Comparison of ENCODE assay signal across 10 cellular contexts in genomic region chr16:80806957-80807356, GRCh38. TPM values are rescaled to one million over a fixed set of nuclear protein-coding genes. Genes with fewer than 3 reads are reported as not detected.
DNase-seq lines count a peak whose midpoint lies in the region; ATAC-seq and TF ChIP-seq lines count a peak whose summit lies in the region.
"Had no signal": no experiment of that assay in that cellular context is flagged by ENCODE, and none has a peak within 500 bp of the region (broad histone marks: within the 10 kb centered on the region; RNA-seq: fewer than 3 reads in every experiment).

No MANE protein-coding gene starts in this region.

- peaks cover 3% of the 10 kb centered on the region for H3K27me3 Mint-ChIP-seq in activated T-cell treated with anti-CD3 and anti-CD28 coated beads, Interleukin-2, amount 50 U/mL, for 24 hours

- H3K4me3 Mint-ChIP-seq in activated T-cell treated with anti-CD3 and anti-CD28 coated beads, Interleukin-2, amount 50 U/mL, for 24 hours, result peak overlapping the region; percentile 30

- H3K9me3 Mint-ChIP-seq in activated T-cell treated with anti-CD3 and anti-CD28 coated beads, Interleukin-2, amount 50 U/mL, for 24 hours, result peaks cover 12% of the 10 kb centered on the region

- no peaks in the 10 kb centered on the region for H3K9me3 ChIP-seq in right atrium auricular region

- DNase-seq in left cardiac atrium, result peak; percentile 29
- DNase-seq in right atrium auricular region (ENCODE audit: low spot score), result no peak
- DNase-seq in activated T-cell treated with anti-CD3 and anti-CD28 coated beads, Interleukin-2, amount 50 U/mL, for 24 hours, result peak; percentile 59
- DNase-seq in glomerular visceral epithelial cell (ENCODE audit: extremely low spot score), result peak; percentile 41
- no peak for DNase-seq in NCI-H524 treated with DMSO at 0.1 percent for 48 hours (lab: John Stamatoyannopoulos, UW)
- no peak for DNase-seq in sciatic nerve (ENCODE audit: low spot score)
- DNase-seq in NCI-H187 treated with DMSO at 0.1 percent for 48 hours (lab: John Stamatoyannopoulos, UW), result no peak
- DNase-seq: NCI-H2171 treated with DMSO at 0.1 percent for 48 hours had no signal

- no peak for ATAC-seq in left cardiac atrium
- no peak for ATAC-seq in HG03135 (IDR thresholded peaks at IDR 0.05; ENCODE audit: unreplicated experiment)
- no peak for ATAC-seq in sciatic nerve

- intact Hi-C loops in left cardiac atrium (cut with DNase I), result no loop called here
- intact Hi-C loops in sciatic nerve (cut with DNase I), result loop anchor here (5.0 kb wide), 1 partner anchor 1860 kb away; no protein-coding TSS in a partner anchor

- peaks cover 6% of the 10 kb centered on the region for H3K36me3 Mint-ChIP-seq in activated T-cell treated with anti-CD3 and anti-CD28 coated beads, Interleukin-2, amount 50 U/mL, for 24 hours (ENCODE audit: low read depth)

- TF ChIP-seq CTCF in right atrium auricular region (IDR thresholded peaks at IDR 0.05), result no peak

- no peaks in the 10 kb centered on the region for H3K4me1 ChIP-seq in right atrium auricular region

- no peak overlapping the region for H3K27ac ChIP-seq in right atrium auricular region
- H3K27ac ChIP-seq: C4-2B had no signal

- no peak overlapping the region for H3K4me3 ChIP-seq in right atrium auricular region

- H3K27ac Mint-ChIP-seq in activated T-cell treated with anti-CD3 and anti-CD28 coated beads, Interleukin-2, amount 50 U/mL, for 24 hours, result peak overlapping the region; percentile 63

- peaks cover 41% of the 10 kb centered on the region for H3K4me1 Mint-ChIP-seq in activated T-cell treated with anti-CD3 and anti-CD28 coated beads, Interleukin-2, amount 50 U/mL, for 24 hours (ENCODE audit: low read depth)

- no peaks in the 10 kb centered on the region for H3K27me3 ChIP-seq in right atrium auricular region

- no peaks in the 10 kb centered on the region for H3K36me3 ChIP-seq in right atrium auricular region

RNA-seq across cellular contexts. Expression of gene CDYL2, which starts 2.6 kb away (rescaled TPM):
- total RNA-seq in left cardiac atrium (1 to 10 TPM; 6.7 to 7.1 TPM), right atrium auricular region (1 to 10 TPM; 1.4 to 2.9 TPM), sciatic nerve (5.7 TPM)

Comparison
In these comparisons a context has a peak if more than half of its experiments do, and no peak if none do; other contexts are left out.
1. DNase-seq: peak in left cardiac atrium (single experiment), activated T-cell treated with anti-CD3 and anti-CD28 coated beads, Interleukin-2, amount 50 U/mL, for 24 hours (single experiment) and glomerular visceral epithelial cell (single experiment); none in right atrium auricular region (single experiment), NCI-H524 treated with DMSO at 0.1 percent for 48 hours (single experiment), sciatic nerve (single experiment) and NCI-H187 treated with DMSO at 0.1 percent for 48 hours (single experiment).